In the genomic region with DNA sequence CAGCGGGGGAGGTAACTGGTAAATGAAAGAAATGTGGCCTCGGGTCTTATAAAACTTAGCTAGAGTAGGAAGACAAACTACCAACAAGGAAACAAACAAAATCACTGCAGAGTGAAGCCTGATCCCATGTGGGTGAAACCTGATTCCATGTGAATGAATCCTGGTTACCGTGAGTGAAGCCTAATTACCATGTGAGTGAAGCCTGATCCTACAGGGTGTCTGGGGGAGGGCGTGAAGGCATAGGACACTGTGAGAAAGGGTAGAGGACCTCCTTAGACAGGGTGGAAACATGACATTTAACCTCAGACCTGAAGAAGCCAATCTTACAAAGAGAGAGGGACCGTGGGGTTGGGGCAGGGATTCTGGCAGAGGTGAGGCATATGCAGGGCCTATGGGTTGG, we compare ENCODE assay signal across 1 cellular context.
TF ChIP-seq lines count a peak whose summit lies in the region.

No MANE protein-coding gene starts in this region.

TF ChIP-seq in GM23338, 12 proteins besides CTCF, POLR2A, EP300 and RAD21 (continued from another document):
- TF ChIP-seq, protein P1, sequence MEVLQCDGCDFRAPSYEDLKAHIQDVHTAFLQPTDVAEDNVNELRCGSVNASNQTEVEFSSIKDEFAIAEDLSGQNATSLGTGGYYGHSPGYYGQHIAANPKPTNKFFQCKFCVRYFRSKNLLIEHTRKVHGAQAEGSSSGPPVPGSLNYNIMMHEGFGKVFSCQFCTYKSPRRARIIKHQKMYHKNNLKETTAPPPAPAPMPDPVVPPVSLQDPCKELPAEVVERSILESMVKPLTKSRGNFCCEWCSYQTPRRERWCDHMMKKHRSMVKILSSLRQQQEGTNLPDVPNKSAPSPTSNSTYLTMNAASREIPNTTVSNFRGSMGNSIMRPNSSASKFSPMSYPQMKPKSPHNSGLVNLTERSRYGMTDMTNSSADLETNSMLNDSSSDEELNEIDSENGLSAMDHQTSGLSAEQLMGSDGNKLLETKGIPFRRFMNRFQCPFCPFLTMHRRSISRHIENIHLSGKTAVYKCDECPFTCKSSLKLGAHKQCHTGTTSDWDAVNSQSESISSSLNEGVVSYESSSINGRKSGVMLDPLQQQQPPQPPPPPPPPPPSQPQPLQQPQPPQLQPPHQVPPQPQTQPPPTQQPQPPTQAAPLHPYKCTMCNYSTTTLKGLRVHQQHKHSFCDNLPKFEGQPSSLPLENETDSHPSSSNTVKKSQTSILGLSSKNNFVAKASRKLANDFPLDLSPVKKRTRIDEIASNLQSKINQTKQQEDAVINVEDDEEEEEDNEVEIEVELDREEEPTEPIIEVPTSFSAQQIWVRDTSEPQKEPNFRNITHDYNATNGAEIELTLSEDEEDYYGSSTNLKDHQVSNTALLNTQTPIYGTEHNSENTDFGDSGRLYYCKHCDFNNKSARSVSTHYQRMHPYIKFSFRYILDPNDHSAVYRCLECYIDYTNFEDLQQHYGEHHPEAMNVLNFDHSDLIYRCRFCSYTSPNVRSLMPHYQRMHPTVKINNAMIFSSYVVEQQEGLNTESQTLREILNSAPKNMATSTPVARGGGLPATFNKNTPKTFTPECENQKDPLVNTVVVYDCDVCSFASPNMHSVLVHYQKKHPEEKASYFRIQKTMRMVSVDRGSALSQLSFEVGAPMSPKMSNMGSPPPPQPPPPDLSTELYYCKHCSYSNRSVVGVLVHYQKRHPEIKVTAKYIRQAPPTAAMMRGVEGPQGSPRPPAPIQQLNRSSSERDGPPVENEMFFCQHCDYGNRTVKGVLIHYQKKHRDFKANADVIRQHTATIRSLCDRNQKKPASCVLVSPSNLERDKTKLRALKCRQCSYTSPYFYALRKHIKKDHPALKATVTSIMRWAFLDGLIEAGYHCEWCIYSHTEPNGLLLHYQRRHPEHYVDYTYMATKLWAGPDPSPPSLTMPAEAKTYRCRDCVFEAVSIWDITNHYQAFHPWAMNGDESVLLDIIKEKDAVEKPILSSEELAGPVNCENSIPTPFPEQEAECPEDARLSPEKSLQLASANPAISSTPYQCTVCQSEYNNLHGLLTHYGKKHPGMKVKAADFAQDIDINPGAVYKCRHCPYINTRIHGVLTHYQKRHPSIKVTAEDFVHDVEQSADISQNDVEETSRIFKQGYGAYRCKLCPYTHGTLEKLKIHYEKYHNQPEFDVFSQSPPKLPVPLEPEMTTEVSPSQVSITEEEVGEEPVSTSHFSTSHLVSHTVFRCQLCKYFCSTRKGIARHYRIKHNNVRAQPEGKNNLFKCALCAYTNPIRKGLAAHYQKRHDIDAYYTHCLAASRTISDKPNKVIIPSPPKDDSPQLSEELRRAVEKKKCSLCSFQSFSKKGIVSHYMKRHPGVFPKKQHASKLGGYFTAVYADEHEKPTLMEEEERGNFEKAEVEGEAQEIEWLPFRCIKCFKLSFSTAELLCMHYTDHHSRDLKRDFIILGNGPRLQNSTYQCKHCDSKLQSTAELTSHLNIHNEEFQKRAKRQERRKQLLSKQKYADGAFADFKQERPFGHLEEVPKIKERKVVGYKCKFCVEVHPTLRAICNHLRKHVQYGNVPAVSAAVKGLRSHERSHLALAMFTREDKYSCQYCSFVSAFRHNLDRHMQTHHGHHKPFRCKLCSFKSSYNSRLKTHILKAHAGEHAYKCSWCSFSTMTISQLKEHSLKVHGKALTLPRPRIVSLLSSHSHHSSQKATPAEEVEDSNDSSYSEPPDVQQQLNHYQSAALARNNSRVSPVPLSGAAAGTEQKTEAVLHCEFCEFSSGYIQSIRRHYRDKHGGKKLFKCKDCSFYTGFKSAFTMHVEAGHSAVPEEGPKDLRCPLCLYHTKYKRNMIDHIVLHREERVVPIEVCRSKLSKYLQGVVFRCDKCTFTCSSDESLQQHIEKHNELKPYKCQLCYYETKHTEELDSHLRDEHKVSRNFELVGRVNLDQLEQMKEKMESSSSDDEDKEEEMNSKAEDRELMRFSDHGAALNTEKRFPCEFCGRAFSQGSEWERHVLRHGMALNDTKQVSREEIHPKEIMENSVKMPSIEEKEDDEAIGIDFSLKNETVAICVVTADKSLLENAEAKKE (CRISPR knock-in tag; IDR thresholded peaks at IDR 0.05), result peak; percentile 61; the same call in 1 of the 2 replicates
- TF ChIP-seq JUNB (IDR thresholded peaks at IDR 0.05; ENCODE audit: unreplicated experiment), result no peak
- no peak for TF ChIP-seq NANOG (IDR thresholded peaks at IDR 0.05; ENCODE audit: borderline replicate concordance)
- TF ChIP-seq, protein P2, sequence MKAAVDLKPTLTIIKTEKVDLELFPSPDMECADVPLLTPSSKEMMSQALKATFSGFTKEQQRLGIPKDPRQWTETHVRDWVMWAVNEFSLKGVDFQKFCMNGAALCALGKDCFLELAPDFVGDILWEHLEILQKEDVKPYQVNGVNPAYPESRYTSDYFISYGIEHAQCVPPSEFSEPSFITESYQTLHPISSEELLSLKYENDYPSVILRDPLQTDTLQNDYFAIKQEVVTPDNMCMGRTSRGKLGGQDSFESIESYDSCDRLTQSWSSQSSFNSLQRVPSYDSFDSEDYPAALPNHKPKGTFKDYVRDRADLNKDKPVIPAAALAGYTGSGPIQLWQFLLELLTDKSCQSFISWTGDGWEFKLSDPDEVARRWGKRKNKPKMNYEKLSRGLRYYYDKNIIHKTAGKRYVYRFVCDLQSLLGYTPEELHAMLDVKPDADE (IDR thresholded peaks at IDR 0.05), result no peak
- TF ChIP-seq STAT1 (IDR thresholded peaks at IDR 0.05; ENCODE audit: unreplicated experiment), result no peak
- 0 out of 2 replicates have a peak, but pooled peaks have one; percentile 14 for TF ChIP-seq ZNF114 (CRISPR knock-in tag; IDR thresholded peaks at IDR 0.05)
